In genomic region chr6:119978274-119978889, GRCh38 we compare ENCODE assay signal across 9 cellular contexts.
A peak's percentile ranks its signal among the peaks of the same experiment; 100 is the strongest.
DNase-seq lines count a peak whose midpoint lies in the region; ATAC-seq and TF ChIP-seq lines count a peak whose summit lies in the region.
"Had no signal": no experiment of that assay in that cellular context is flagged by ENCODE, and none has a peak within 500 bp of the region (broad histone marks: within the 10 kb centered on the region; RNA-seq: fewer than 3 reads in every experiment).

No MANE protein-coding gene starts in this region.

- H3K4me3 ChIP-seq in HL-60 (replicated peaks; ENCODE audit: insufficient read depth, low read length), result no peak overlapping the region
- no peak overlapping the region for H3K4me3 ChIP-seq in brain microvascular endothelial cell (ENCODE audit: low read depth, low read length)

- TF ChIP-seq CTCF in 22Rv1 (IDR thresholded peaks at IDR 0.05), result peak; percentile 72
- peak; percentile 13 for TF ChIP-seq CTCF in HL-60 (IDR thresholded peaks at IDR 0.05; ENCODE audit: insufficient read depth, low read length)
- TF ChIP-seq CTCF in brain microvascular endothelial cell (IDR thresholded peaks at IDR 0.05; ENCODE audit: low read depth, low read length, missing control alignments), result peak; percentile 69

- ATAC-seq in GM18858 (IDR thresholded peaks at IDR 0.05; ENCODE audit: unreplicated experiment), result peak; percentile 46

- H3K27ac ChIP-seq in 22Rv1 (no peak overlapping the region), HL-60 (replicated peaks) (no peak overlapping the region), brain microvascular endothelial cell (no peak overlapping the region)

- H3K27me3 ChIP-seq in HL-60 (ENCODE audit: insufficient read depth, poor library complexity, severe bottlenecking) (no peaks in the 10 kb centered on the region), brain microvascular endothelial cell (replicated peaks) (no peaks in the 10 kb centered on the region)

- H3K36me3 ChIP-seq in brain microvascular endothelial cell (replicated peaks), result no peaks in the 10 kb centered on the region

- DNase-seq in HL-60 (ENCODE audit: low read depth in 1 of 2, low spot score in 1 of 2), result no peak
- peak; percentile 12 for DNase-seq in brain microvascular endothelial cell
- DNase-seq in non-pigmented ciliary epithelial cell (ENCODE audit: low read depth), result peak; percentile 3
- no peak for DNase-seq in NCI-H1930 (lab: John Stamatoyannopoulos, UW)
- DNase-seq in T-helper 1 cell, result no peak
- DNase-seq in NCI-H345 treated with DMSO at 0.1 percent for 48 hours (lab: John Stamatoyannopoulos, UW; ENCODE audit: unreplicated experiment), result no peak
- DNase-seq: activated naive CD8-positive, alpha-beta T cell treated with anti-CD3 and anti-CD28 coated beads, Interleukin-2, amount 10 ng/mL, durations not matched to agents 7 days and 5 days had no signal

- in situ Hi-C loops in brain microvascular endothelial cell (cut with HindIII; ENCODE audit: low pct_ligation_motif_present, low sequenced_read_pairs), result no loop called here

Comparison
In these comparisons a context has a peak if more than half of its experiments do, and no peak if none do; other contexts are left out.
1. CTCF ChIP-seq: peak in every context shown above with its lines; median percentile 72 in 22Rv1; 69 in brain microvascular endothelial cell; 13 in HL-60.
2. DNase-seq: peak in brain microvascular endothelial cell (single experiment) and non-pigmented ciliary epithelial cell (single experiment); none in HL-60 (0 of 2), NCI-H1930 (0 of 2), T-helper 1 cell (0 of 5) and NCI-H345 treated with DMSO at 0.1 percent for 48 hours (single experiment).